ENCODE assay signal across 8 cellular contexts in genomic region chr12:82357845-82358199, GRCh38. TPM values are rescaled to one million over a fixed set of nuclear protein-coding genes. Genes with fewer than 3 reads are reported as not detected.
DNase-seq lines count a peak whose midpoint lies in the region; ATAC-seq and TF ChIP-seq lines count a peak whose summit lies in the region.

No MANE protein-coding gene starts in this region.

- no peaks in the 10 kb centered on the region for H3K27me3 ChIP-seq in GM23338 (ENCODE audit: insufficient read depth)

- peak overlapping the region; percentile 95 for H3K4me2 ChIP-seq in GM23338

- peaks cover 19% of the 10 kb centered on the region for H3K4me1 ChIP-seq in GM23338 (ENCODE audit: insufficient read depth)

- H3F3A ChIP-seq in GM23338 (replicated peaks; ENCODE audit: low read depth) = no peaks in the 10 kb centered on the region

- H3K4me3 Mint-ChIP-seq in GM23338 = peak overlapping the region; percentile 100

- H3K27ac Mint-ChIP-seq in GM23338 = peak overlapping the region; percentile 100

- H3K36me3 ChIP-seq in GM23338 (ENCODE audit: insufficient read depth) = peaks cover 34% of the 10 kb centered on the region; the same call in 1 of the 2 replicates

- H3K79me2 ChIP-seq in GM23338 (replicated peaks; ENCODE audit: insufficient read depth) = peaks cover 66% of the 10 kb centered on the region

- no peaks in the 10 kb centered on the region for H4K20me1 ChIP-seq in GM23338 (replicated peaks; ENCODE audit: insufficient read depth)

- TF ChIP-seq CTCF in GM23338 (conservative IDR thresholded peaks at IDR 0.05; ENCODE audit: low read depth in 2 of 2) = no peak
- TF ChIP-seq CTCF in fibroblast of the aortic adventitia (IDR thresholded peaks at IDR 0.05; ENCODE audit: insufficient read depth, low read length) = no peak

- no peak; the same call in 2 of the 3 replicates for ATAC-seq in GM23338
- ATAC-seq in GM21528 (IDR thresholded peaks at IDR 0.05; ENCODE audit: low FRiP score, unreplicated experiment) = no peak
- ATAC-seq in HG03342 (IDR thresholded peaks at IDR 0.05; ENCODE audit: unreplicated experiment) = no peak

- peaks cover 63% of the 10 kb centered on the region for H3K36me3 Mint-ChIP-seq in GM23338 (ENCODE audit: low read depth)

- peaks cover 19% of the 10 kb centered on the region; the same call in 2 of the 3 replicates for H3K4me1 Mint-ChIP-seq in GM23338

- peaks cover 7% of the 10 kb centered on the region for H3K27me3 Mint-ChIP-seq in GM23338 (ENCODE audit: insufficient read depth, low read depth, poor library complexity)

- H3K27ac ChIP-seq in GM23338 (ENCODE audit: low read depth) = peak overlapping the region; percentile 84; the same call in 1 of the 2 replicates

- peak; percentile 11 for DNase-seq in GM23338 (ENCODE audit: low spot score)
- peak; percentile 1 for DNase-seq in SW480 (ENCODE audit: low spot score)
- no peak for DNase-seq in fibroblast of the aortic adventitia (ENCODE audit: low read depth)
- no peak for DNase-seq in skeletal muscle cell (ENCODE audit: low read depth)
- DNase-seq in anterior cingulate cortex (lab: John Stamatoyannopoulos, UW) = no peak
- no peak for DNase-seq in COLO668 (lab: John Stamatoyannopoulos, UW; ENCODE audit: unreplicated experiment)

- H3K9me2 ChIP-seq in GM23338 (ENCODE audit: insufficient read depth) = no peaks in the 10 kb centered on the region

- peak overlapping the region; percentile 23; the same call in 1 of the 2 replicates for H2AFZ ChIP-seq in GM23338

- peak overlapping the region; percentile 96 for H3K4me3 ChIP-seq in GM23338
- H3K4me3 ChIP-seq in fibroblast of the aortic adventitia (ENCODE audit: low read depth, low read length) = peak overlapping the region; percentile 98
- H3K4me3 ChIP-seq in skeletal muscle cell (ENCODE audit: low read depth, low read length) = peak overlapping the region; percentile 92

- no peaks in the 10 kb centered on the region; the same call in 2 of the 3 replicates for H3K9me3 Mint-ChIP-seq in GM23338

TF ChIP-seq in GM23338, 12 proteins besides CTCF, POLR2A, EP300 and RAD21 (continues in another document):
- no peak for TF ChIP-seq JUNB (IDR thresholded peaks at IDR 0.05; ENCODE audit: unreplicated experiment)
- no peak for TF ChIP-seq ZNF331 (CRISPR knock-in tag; IDR thresholded peaks at IDR 0.05; ENCODE audit: low read depth)
- no peak for TF ChIP-seq REST (IDR thresholded peaks at IDR 0.05; ENCODE audit: unreplicated experiment)
- TF ChIP-seq STAT1 (IDR thresholded peaks at IDR 0.05; ENCODE audit: unreplicated experiment) = no peak
- no peak for TF ChIP-seq POLR2AphosphoS5 (IDR thresholded peaks at IDR 0.05; ENCODE audit: low read depth)
- no peak for TF ChIP-seq ZNF462 (CRISPR knock-in tag; IDR thresholded peaks at IDR 0.05)
- no peak for TF ChIP-seq NANOG (IDR thresholded peaks at IDR 0.05; ENCODE audit: borderline replicate concordance)
- TF ChIP-seq EZH2phosphoT487 (IDR thresholded peaks at IDR 0.05; ENCODE audit: unreplicated experiment) = no peak
- TF ChIP-seq CREB1 (CRISPR knock-in tag; IDR thresholded peaks at IDR 0.05; ENCODE audit: low read depth) = no peak

RNA-seq across cellular contexts. Expression of gene CCDC59, which starts 0.4 kb away (rescaled TPM):
- 52.2 and 65.2 TPM in 2 replicates for total RNA-seq in GM23338 (2014; rRNA removed; shearing (Covaris generic))
- polyA plus RNA-seq in GM23338 (2016; fragmentation: Nextera tagmentation; extraction: Ambion mirVana) = 197 and 203 TPM in 2 replicates
- total RNA-seq in fibroblast of the aortic adventitia (ENCODE audit: low replicate concordance) = 17.3 and 57.1 TPM in 2 replicates

RNA-seq across cellular contexts. Expression of gene METTL25, which starts 0.5 kb away (rescaled TPM):
- 6.1 and 7.6 TPM in 2 replicates for total RNA-seq in GM23338 (2014; rRNA removed; shearing (Covaris generic))
- polyA plus RNA-seq in GM23338 (2016; fragmentation: Nextera tagmentation; extraction: Ambion mirVana) = 14.3 and 14.6 TPM in 2 replicates
- total RNA-seq in fibroblast of the aortic adventitia (ENCODE audit: low replicate concordance) = 13.6 and 27.7 TPM in 2 replicates

Comparison
In these comparisons a context has a peak if more than half of its experiments do, and no peak if none do; other contexts are left out.
1. DNase-seq: peak in GM23338 (single experiment) and SW480 (single experiment); none in fibroblast of the aortic adventitia (single experiment), skeletal muscle cell (single experiment), anterior cingulate cortex (0 of 58) and COLO668 (single experiment).
2. Peak in every context shown above with its lines, with median percentiles within 50 percentile points of each other: H3K4me3 ChIP-seq.